Comparison of ENCODE assay signal across 8 cellular contexts in genomic region chr5:176611435-176611834, GRCh38. TPM values are rescaled to one million over a fixed set of nuclear protein-coding genes. Genes with fewer than 3 reads are reported as not detected.
DNase-seq lines count a peak whose midpoint lies in the region; ATAC-seq and TF ChIP-seq lines count a peak whose summit lies in the region.

No MANE protein-coding gene starts in this region.

- DNase-seq in Ammon's horn (ENCODE audit: low spot score) (peak; percentile 69), non-pigmented ciliary epithelial cell (ENCODE audit: low read depth) (peak; percentile 64), NCI-H2196 (lab: John Stamatoyannopoulos, UW; ENCODE audit: unreplicated experiment) (no peak), NCI-H510A treated with DMSO at 0.1 percent for 48 hours (lab: John Stamatoyannopoulos, UW) (no peak)
- DNase-seq in activated CD4-positive, alpha-beta T cell treated with anti-CD3 and anti-CD28 coated beads, Interleukin-2, amount 50 U/mL, for 1 hour = peak; percentile 53

- no peak for TF ChIP-seq EP300 in Ishikawa (IDR thresholded peaks at IDR 0.05; ENCODE audit: borderline replicate concordance)

- TF ChIP-seq RAD21 in Ishikawa (IDR thresholded peaks at IDR 0.05; ENCODE audit: low read depth) = no peak

- ATAC-seq in esophagus mucosa (peak; percentile 46), HG03521 (IDR thresholded peaks at IDR 0.05; ENCODE audit: unreplicated experiment) (no peak)

TF ChIP-seq in Ishikawa, 13 proteins besides CTCF, POLR2A, EP300 and RAD21:
- TF ChIP-seq, protein P1, sequence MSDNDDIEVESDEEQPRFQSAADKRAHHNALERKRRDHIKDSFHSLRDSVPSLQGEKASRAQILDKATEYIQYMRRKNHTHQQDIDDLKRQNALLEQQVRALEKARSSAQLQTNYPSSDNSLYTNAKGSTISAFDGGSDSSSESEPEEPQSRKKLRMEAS (IDR thresholded peaks at IDR 0.05) = peak; percentile 66
- TF ChIP-seq TCF12 (IDR thresholded peaks at IDR 0.05; ENCODE audit: low read depth) = no peak
- TF ChIP-seq, protein P2, sequence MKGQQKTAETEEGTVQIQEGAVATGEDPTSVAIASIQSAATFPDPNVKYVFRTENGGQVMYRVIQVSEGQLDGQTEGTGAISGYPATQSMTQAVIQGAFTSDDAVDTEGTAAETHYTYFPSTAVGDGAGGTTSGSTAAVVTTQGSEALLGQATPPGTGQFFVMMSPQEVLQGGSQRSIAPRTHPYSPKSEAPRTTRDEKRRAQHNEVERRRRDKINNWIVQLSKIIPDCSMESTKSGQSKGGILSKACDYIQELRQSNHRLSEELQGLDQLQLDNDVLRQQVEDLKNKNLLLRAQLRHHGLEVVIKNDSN (IDR thresholded peaks at IDR 0.05) = no peak
- TF ChIP-seq, protein P3, sequence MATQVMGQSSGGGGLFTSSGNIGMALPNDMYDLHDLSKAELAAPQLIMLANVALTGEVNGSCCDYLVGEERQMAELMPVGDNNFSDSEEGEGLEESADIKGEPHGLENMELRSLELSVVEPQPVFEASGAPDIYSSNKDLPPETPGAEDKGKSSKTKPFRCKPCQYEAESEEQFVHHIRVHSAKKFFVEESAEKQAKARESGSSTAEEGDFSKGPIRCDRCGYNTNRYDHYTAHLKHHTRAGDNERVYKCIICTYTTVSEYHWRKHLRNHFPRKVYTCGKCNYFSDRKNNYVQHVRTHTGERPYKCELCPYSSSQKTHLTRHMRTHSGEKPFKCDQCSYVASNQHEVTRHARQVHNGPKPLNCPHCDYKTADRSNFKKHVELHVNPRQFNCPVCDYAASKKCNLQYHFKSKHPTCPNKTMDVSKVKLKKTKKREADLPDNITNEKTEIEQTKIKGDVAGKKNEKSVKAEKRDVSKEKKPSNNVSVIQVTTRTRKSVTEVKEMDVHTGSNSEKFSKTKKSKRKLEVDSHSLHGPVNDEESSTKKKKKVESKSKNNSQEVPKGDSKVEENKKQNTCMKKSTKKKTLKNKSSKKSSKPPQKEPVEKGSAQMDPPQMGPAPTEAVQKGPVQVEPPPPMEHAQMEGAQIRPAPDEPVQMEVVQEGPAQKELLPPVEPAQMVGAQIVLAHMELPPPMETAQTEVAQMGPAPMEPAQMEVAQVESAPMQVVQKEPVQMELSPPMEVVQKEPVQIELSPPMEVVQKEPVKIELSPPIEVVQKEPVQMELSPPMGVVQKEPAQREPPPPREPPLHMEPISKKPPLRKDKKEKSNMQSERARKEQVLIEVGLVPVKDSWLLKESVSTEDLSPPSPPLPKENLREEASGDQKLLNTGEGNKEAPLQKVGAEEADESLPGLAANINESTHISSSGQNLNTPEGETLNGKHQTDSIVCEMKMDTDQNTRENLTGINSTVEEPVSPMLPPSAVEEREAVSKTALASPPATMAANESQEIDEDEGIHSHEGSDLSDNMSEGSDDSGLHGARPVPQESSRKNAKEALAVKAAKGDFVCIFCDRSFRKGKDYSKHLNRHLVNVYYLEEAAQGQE (IDR thresholded peaks at IDR 0.05; ENCODE audit: low read depth) = peak; percentile 92
TF ChIP-seq in Ishikawa: peak in this region for 2.

RNA-seq across cellular contexts. Expression of gene GPRIN1, which starts 1.5 kb away (rescaled TPM):
- 1.9 TPM for total RNA-seq in esophagus mucosa

RNA-seq across cellular contexts. Expression of gene SNCB, which starts 18.9 kb away (rescaled TPM):
- not detected for total RNA-seq in esophagus mucosa

RNA-seq across cellular contexts. Expression of gene EIF4E1B, which starts 19.0 kb away (rescaled TPM):
- total RNA-seq in esophagus mucosa = not detected

RNA-seq across cellular contexts. Expression of gene TSPAN17, which starts 35.8 kb away (rescaled TPM):
- total RNA-seq in esophagus mucosa = 24.0 TPM

Comparison
In these comparisons a context has a peak if more than half of its experiments do, and no peak if none do; other contexts are left out.
1. DNase-seq: peak in Ammon's horn (single experiment), activated CD4-positive, alpha-beta T cell treated with anti-CD3 and anti-CD28 coated beads, Interleukin-2, amount 50 U/mL, for 1 hour (single experiment) and non-pigmented ciliary epithelial cell (single experiment); none in NCI-H2196 (single experiment) and NCI-H510A treated with DMSO at 0.1 percent for 48 hours (single experiment).